18 cellular contexts compared by ENCODE assay signal in the genomic region with DNA sequence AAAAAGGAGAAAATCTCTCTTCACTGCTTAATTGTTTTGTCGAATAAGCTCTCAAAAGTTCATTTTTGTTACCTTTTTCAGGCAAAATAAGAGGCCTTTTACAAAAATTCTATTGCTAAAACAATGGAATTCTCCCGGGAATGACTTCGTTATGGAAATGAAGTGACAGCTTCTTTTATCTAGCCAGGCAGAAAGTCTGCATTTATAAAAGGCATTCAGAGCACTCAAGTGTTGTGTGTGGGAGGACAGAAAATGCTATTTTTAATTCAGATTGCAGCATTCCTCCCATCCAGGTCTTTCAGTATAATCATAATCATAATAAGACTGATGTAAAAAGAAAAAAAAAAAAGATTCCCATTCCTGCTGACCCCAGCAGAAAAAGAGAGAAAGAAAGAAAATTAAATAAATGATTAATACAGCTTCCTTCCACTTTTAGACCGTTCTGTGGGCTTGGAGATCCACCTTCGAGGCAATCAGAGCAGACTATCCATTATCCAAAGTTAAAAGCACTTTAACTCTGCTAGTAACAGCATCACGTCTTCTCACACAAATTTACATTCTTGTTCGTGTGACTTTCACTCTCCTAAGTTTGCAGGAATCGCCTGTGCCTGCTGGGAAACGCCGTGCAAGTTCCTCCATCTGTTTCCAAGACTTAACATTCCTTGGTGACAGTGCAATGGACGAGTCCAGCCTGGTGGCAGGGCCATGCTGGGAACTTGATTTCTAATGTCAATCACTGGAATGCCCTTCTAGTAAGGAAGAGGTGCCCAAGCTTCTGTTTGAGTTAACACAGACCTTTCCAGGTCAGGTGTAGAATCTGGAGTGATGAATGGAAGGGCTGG.
DNase-seq lines count a peak whose midpoint lies in the region; ATAC-seq and TF ChIP-seq lines count a peak whose summit lies in the region.
"Had no signal": no experiment of that assay in that cellular context is flagged by ENCODE, and none has a peak within 500 bp of the region (broad histone marks: within the 10 kb centered on the region; RNA-seq: fewer than 3 reads in every experiment).

No MANE protein-coding gene starts in this region.

- H3K4me3 ChIP-seq in heart left ventricle = peak overlapping the region in 5 of 12 donors; percentile 2 to 24 (median 10)
- H3K4me3 ChIP-seq in brain microvascular endothelial cell (ENCODE audit: low read depth, low read length) = no peak overlapping the region
- H3K4me3 ChIP-seq: spleen had no signal

- peaks cover 0 to 29% (median 13%) of the 10 kb centered on the region in 12 donors for H3K4me1 ChIP-seq in heart left ventricle

- H3K4me3 Mint-ChIP-seq in chondrocyte (ENCODE audit: unreplicated experiment) = peak overlapping the region; percentile 29
- H3K4me3 Mint-ChIP-seq: nephron progenitor cell had no signal

- H3K27ac ChIP-seq in heart left ventricle (no peak overlapping the region), brain microvascular endothelial cell (no peak overlapping the region)
- H3K27ac ChIP-seq: spleen had no signal

- peak overlapping the region; percentile 81 for H3K27ac Mint-ChIP-seq in chondrocyte (ENCODE audit: unreplicated experiment)
- H3K27ac Mint-ChIP-seq: nephron progenitor cell had no signal

- peaks cover 2% of the 10 kb centered on the region for H3K36me3 Mint-ChIP-seq in chondrocyte (ENCODE audit: low read depth)

- intact Hi-C loops in heart left ventricle (cut with DNase I) (loop anchor here in 1 of 10 donors (5.0 kb wide), 1 partner anchor 165 kb away; no protein-coding TSS in a partner anchor), cardiac septum (cut with DNase I) (no loop called here)

- peaks cover 6% of the 10 kb centered on the region for H3K9me3 Mint-ChIP-seq in chondrocyte (ENCODE audit: low read depth)

- peaks cover 42% of the 10 kb centered on the region for H3K4me1 Mint-ChIP-seq in chondrocyte (ENCODE audit: low read depth)

- no peaks in the 10 kb centered on the region for H3K27me3 Mint-ChIP-seq in chondrocyte (ENCODE audit: low read depth)

- TF ChIP-seq CTCF in heart left ventricle (IDR thresholded peaks at IDR 0.05) (no peak), chondrocyte (IDR thresholded peaks at IDR 0.05) (no peak), brain microvascular endothelial cell (IDR thresholded peaks at IDR 0.05; ENCODE audit: low read depth, low read length, missing control alignments) (no peak)

- H3K36me3 ChIP-seq in heart left ventricle (no peaks in the 10 kb centered on the region), brain microvascular endothelial cell (replicated peaks) (no peaks in the 10 kb centered on the region)

- no peaks in the 10 kb centered on the region for H3K27me3 ChIP-seq in heart left ventricle
- no peaks in the 10 kb centered on the region for H3K27me3 ChIP-seq in brain microvascular endothelial cell (replicated peaks)
- H3K27me3 ChIP-seq: spleen had no signal

- ATAC-seq in heart left ventricle (peak in 3 of 4 donors; percentile 36 to 63 (median 44)), HG03095 (IDR thresholded peaks at IDR 0.05; ENCODE audit: unreplicated experiment) (no peak)
- ATAC-seq: Panc1 had no signal

- 28 to 32% (median 31%) methylated on average over 11 of the region's 11 CpGs for WGBS in heart left ventricle, 4 donors

- TF ChIP-seq POLR2A in heart left ventricle (IDR thresholded peaks at IDR 0.05) = no peak

- peaks cover 0 to 12% (median 0%) of the 10 kb centered on the region in 12 donors for H3K9me3 ChIP-seq in heart left ventricle

- in situ Hi-C loops in brain microvascular endothelial cell (cut with HindIII; ENCODE audit: low pct_ligation_motif_present, low sequenced_read_pairs) = no loop called here

- DNase-seq in heart left ventricle = peak in 1 of 5 donors; percentile 42
- DNase-seq in cardiac septum (ENCODE audit: low spot score) = no peak
- DNase-seq in chondrocyte (ENCODE audit: low spot score) = no peak
- peak; percentile 25 for DNase-seq in kidney glomerular epithelial cell (lab: John Stamatoyannopoulos, UW)
- no peak for DNase-seq in NCI-H345 (lab: John Stamatoyannopoulos, UW)
- DNase-seq in brain microvascular endothelial cell = no peak
- no peak for DNase-seq in NCI-H2029 (lab: John Stamatoyannopoulos, UW)
- DNase-seq: ACHN; activated CD4-positive, CD25-positive, alpha-beta regulatory T cell treated with anti-CD3 and anti-CD28 coated beads, Interleukin-2, amount 50 U/mL, for 72 hours; activated T-cell treated with anti-CD3 and anti-CD28 coated beads, Interleukin-2, amount 50 U/mL, for 48 hours; Calu3; effector CD4-positive, alpha-beta T cell; NCI-H1092 treated with DMSO at 0.1 percent for 48 hours; NCI-H446 treated with DMSO at 0.1 percent for 48 hours; nephron progenitor cell; spleen had no signal
